8 cellular contexts compared by ENCODE assay signal in genomic region chr22:17172172-17172833, GRCh38. TPM values are rescaled to one million over a fixed set of nuclear protein-coding genes. Genes with fewer than 3 reads are reported as not detected.
A peak's percentile ranks its signal among the peaks of the same experiment; 100 is the strongest.
DNase-seq lines count a peak whose midpoint lies in the region; ATAC-seq, FAIRE-seq and TF ChIP-seq lines count a peak whose summit lies in the region.

No MANE protein-coding gene starts in this region.

- WGBS in body of pancreas, 2 donors = 44 to 56% methylated on average over 13 to 17 of the region's 17 CpGs

- peak overlapping the region; percentile 49 for H3K27ac Mint-ChIP-seq in activated CD8-positive, alpha-beta memory T cell treated with anti-CD3 and anti-CD28 coated beads, Interleukin-2, amount 10 ng/mL, durations not matched to agents 7 days and 5 days

- no peak for FAIRE-seq in kidney (lab: Jason Lieb, UNC)
- FAIRE-seq in RCC 7860 (lab: Jason Lieb, UNC) = no peak

- no peak for DNase-seq in activated CD8-positive, alpha-beta memory T cell treated with anti-CD3 and anti-CD28 coated beads, Interleukin-2, amount 10 ng/mL, durations not matched to agents 7 days and 5 days
- no peak for DNase-seq in activated CD8-positive, alpha-beta memory T cell treated with anti-CD3 and anti-CD28 coated beads for 24 hours
- DNase-seq in body of pancreas = peak; percentile 14 to 59 (median 47)
- DNase-seq in kidney = no peak
- peak; percentile 45 for DNase-seq in superior temporal gyrus (ENCODE audit: extremely low spot score)
- no peak for DNase-seq in CD1c-positive myeloid dendritic cell (ENCODE audit: extremely low spot score)
- DNase-seq in NCI-H82 (lab: John Stamatoyannopoulos, UW) = no peak
- no peak for DNase-seq in RCC 7860 (ENCODE audit: low spot score)

- H3K9ac ChIP-seq in kidney (ENCODE audit: low read length in 2 of 2) = peak overlapping the region; percentile 15 to 79

- no peaks in the 10 kb centered on the region for H3K36me3 Mint-ChIP-seq in activated CD8-positive, alpha-beta memory T cell treated with anti-CD3 and anti-CD28 coated beads, Interleukin-2, amount 10 ng/mL, durations not matched to agents 7 days and 5 days

- TF ChIP-seq CTCF in body of pancreas (IDR thresholded peaks at IDR 0.05) (no peak), kidney (IDR thresholded peaks at IDR 0.05; ENCODE audit: borderline replicate concordance, extremely low read depth, insufficient read depth) (no peak)

- peaks cover 7% of the 10 kb centered on the region for H3K4me1 Mint-ChIP-seq in activated CD8-positive, alpha-beta memory T cell treated with anti-CD3 and anti-CD28 coated beads, Interleukin-2, amount 10 ng/mL, durations not matched to agents 7 days and 5 days

- H3K27ac ChIP-seq in body of pancreas = peak overlapping the region; percentile 89 to 94 (median 92)
- peak overlapping the region; percentile 93 to 95 for H3K27ac ChIP-seq in kidney (ENCODE audit: low read depth in 2 of 2, low read length in 2 of 2)

- H3K36me3 ChIP-seq in body of pancreas (replicated peaks in 1 of 2; ENCODE audit: insufficient read depth in 1 of 2, low read depth in 2 of 2) = no peaks in the 10 kb centered on the region
- H3K36me3 ChIP-seq in kidney (ENCODE audit: control insufficient read depth in 1 of 2, insufficient read depth in 2 of 2, low read length in 2 of 2) = no peaks in the 10 kb centered on the region

- CTCF ChIA-PET in activated CD8-positive, alpha-beta memory T cell treated with anti-CD3 and anti-CD28 coated beads, Interleukin-2, amount 10 ng/mL, durations not matched to agents 7 days and 5 days (lab: Charles Lee) = interaction anchor here (0.6 to 5.6 kb wide), 79 partner anchors 10 to 907 kb away, joined by 3 to 93 read pairs (median 4); partner anchors contain the start of genes ADA2, HDHD5 and IL17RA

- no peak for TF ChIP-seq POLR2A in body of pancreas (IDR thresholded peaks at IDR 0.05)

- ATAC-seq in activated CD8-positive, alpha-beta memory T cell treated with anti-CD3 and anti-CD28 coated beads, Interleukin-2, amount 10 ng/mL, durations not matched to agents 7 days and 5 days = no peak
- peak; percentile 11 for ATAC-seq in body of pancreas

- H3K4me3 ChIP-seq in body of pancreas (peak overlapping the region in 1 of 2 donors; percentile 29), kidney (ENCODE audit: low read length in 2 of 2) (peak overlapping the region; percentile 58 to 68)

- intact Hi-C loops in body of pancreas (cut with DNase I) = no loop called here
- intact Hi-C loops in kidney (cut with DNase I) = no loop called here

- H3K4me3 Mint-ChIP-seq in activated CD8-positive, alpha-beta memory T cell treated with anti-CD3 and anti-CD28 coated beads, Interleukin-2, amount 10 ng/mL, durations not matched to agents 7 days and 5 days = peak overlapping the region; percentile 69

- no peaks in the 10 kb centered on the region for H3K27me3 ChIP-seq in body of pancreas

- H3K4me1 ChIP-seq in body of pancreas = peaks cover 12% of the 10 kb centered on the region
- H3K4me1 ChIP-seq in kidney (ENCODE audit: control insufficient read depth in 1 of 2, insufficient read depth in 1 of 2, low read depth in 1 of 2, low read length in 2 of 2) = peaks cover 3 to 7% of the 10 kb centered on the region in 2 donors

- no peaks in the 10 kb centered on the region for H3K9me3 Mint-ChIP-seq in activated CD8-positive, alpha-beta memory T cell treated with anti-CD3 and anti-CD28 coated beads, Interleukin-2, amount 10 ng/mL, durations not matched to agents 7 days and 5 days (ENCODE audit: low read depth)

- H3K9me3 ChIP-seq in body of pancreas = no peaks in the 10 kb centered on the region
- no peaks in the 10 kb centered on the region for H3K9me3 ChIP-seq in kidney (ENCODE audit: control insufficient read depth in 1 of 2, low read length in 2 of 2)

- peaks cover 7% of the 10 kb centered on the region for H3K27me3 Mint-ChIP-seq in activated CD8-positive, alpha-beta memory T cell treated with anti-CD3 and anti-CD28 coated beads, Interleukin-2, amount 10 ng/mL, durations not matched to agents 7 days and 5 days

RNA-seq across cellular contexts. Expression of gene HDHD5, which starts 13.2 kb away (rescaled TPM):
- total RNA-seq in activated CD8-positive, alpha-beta memory T cell treated with anti-CD3 and anti-CD28 coated beads, Interleukin-2, amount 10 ng/mL, durations not matched to agents 7 days and 5 days = 10 to 100 TPM; 23.8 to 31.6 TPM
- total RNA-seq in body of pancreas (10 to 100 TPM; 22.1 to 28.7 TPM), kidney (27.5 TPM)
- polyA plus RNA-seq in kidney (ENCODE audit: insufficient read depth, low read depth, low replicate concordance) = 39.8 TPM

RNA-seq across cellular contexts. Expression of gene ADA2, which starts 46.9 kb away (rescaled TPM):
- 10 to 100 TPM; 39.4 to 51.3 TPM for total RNA-seq in activated CD8-positive, alpha-beta memory T cell treated with anti-CD3 and anti-CD28 coated beads, Interleukin-2, amount 10 ng/mL, durations not matched to agents 7 days and 5 days
- total RNA-seq in body of pancreas = 1 to 10 TPM; 2.3 to 3.4 TPM
- 26.8 TPM for total RNA-seq in kidney
- 33.2 TPM for polyA plus RNA-seq in kidney (ENCODE audit: insufficient read depth, low read depth, low replicate concordance)

RNA-seq across cellular contexts. Expression of gene TMEM121B, which starts 51.1 kb away (rescaled TPM):
- total RNA-seq in activated CD8-positive, alpha-beta memory T cell treated with anti-CD3 and anti-CD28 coated beads, Interleukin-2, amount 10 ng/mL, durations not matched to agents 7 days and 5 days = not detected
- total RNA-seq in body of pancreas (under 1 TPM in 1 of 2 donors, not detected in 1; 0.26 TPM), kidney (1.2 TPM)
- 0.19 TPM for polyA plus RNA-seq in kidney (ENCODE audit: insufficient read depth, low read depth, low replicate concordance)

Comparison
In these comparisons a context has a peak if more than half of its experiments do, and no peak if none do; other contexts are left out.
1. DNase-seq: peak in body of pancreas (4 of 4) and superior temporal gyrus (single experiment); none in activated CD8-positive, alpha-beta memory T cell treated with anti-CD3 and anti-CD28 coated beads, Interleukin-2, amount 10 ng/mL, durations not matched to agents 7 days and 5 days (single experiment), activated CD8-positive, alpha-beta memory T cell treated with anti-CD3 and anti-CD28 coated beads for 24 hours (single experiment), kidney (single experiment), CD1c-positive myeloid dendritic cell (single experiment), NCI-H82 (single experiment) and RCC 7860 (single experiment).